9 cellular contexts compared by ENCODE assay signal in genomic region chr7:144437370-144438191, GRCh38. TPM values are rescaled to one million over a fixed set of nuclear protein-coding genes. Genes with fewer than 3 reads are reported as not detected.
A peak's percentile ranks its signal among the peaks of the same experiment; 100 is the strongest.
DNase-seq lines count a peak whose midpoint lies in the region; ATAC-seq and TF ChIP-seq lines count a peak whose summit lies in the region.
"Had no signal": no experiment of that assay in that cellular context is flagged by ENCODE, and none has a peak within 500 bp of the region (broad histone marks: within the 10 kb centered on the region; RNA-seq: fewer than 3 reads in every experiment).

No MANE protein-coding gene starts in this region.

- in situ Hi-C loops in GM13977 (cut with MboI; ENCODE audit: low pct_unique_long_range_greater_than_20kb, low sequenced_read_pairs, unreplicated experiment) = no loop called here

- no peak for TF ChIP-seq POLR2A in ovary (IDR thresholded peaks at IDR 0.05)

- intact Hi-C loops in ovary (cut with DNase I) = no loop called here

- TF ChIP-seq CTCF in AG10803 (conservative IDR thresholded peaks at IDR 0.05; ENCODE audit: low read length) (peak; percentile 60), GM13977 (IDR thresholded peaks at IDR 0.05; ENCODE audit: extremely low read depth, insufficient read depth, missing control alignments) (peak; percentile 58), ovary (IDR thresholded peaks at IDR 0.05) (peak in 2 of 3 donors; percentile 52 to 54)

- H3K36me3 ChIP-seq in ovary = no peaks in the 10 kb centered on the region

- DNase-seq in AG10803 (ENCODE audit: low read depth) = peak; percentile 60
- DNase-seq in GM13977 (ENCODE audit: low spot score) = peak; percentile 47
- DNase-seq in NCI-H526 (lab: John Stamatoyannopoulos, UW) = peak; percentile 35 to 88
- DNase-seq in activated CD8-positive, alpha-beta memory T cell treated with anti-CD3 and anti-CD28 coated beads, Interleukin-2, amount 50 U/mL, for 24 hours (ENCODE audit: extremely low read depth) = peak; percentile 14
- DNase-seq in fibroblast of the conjunctiva (ENCODE audit: low read depth) = peak; percentile 54
- peak; percentile 20 to 69 (median 37) for DNase-seq in ovary
- DNase-seq in NK-92 (lab: John Stamatoyannopoulos, UW; ENCODE audit: unreplicated experiment) = no peak

- TF ChIP-seq EP300 in ovary (IDR thresholded peaks at IDR 0.05) = no peak

- no peaks in the 10 kb centered on the region for H3K4me1 ChIP-seq in ovary (ENCODE audit: insufficient read depth)

- H3K27ac ChIP-seq in ovary = no peak overlapping the region

- H3K27me3 ChIP-seq in ovary = no peaks in the 10 kb centered on the region

- no peaks in the 10 kb centered on the region for H3K9me3 ChIP-seq in ovary

- ATAC-seq in HG02938 (IDR thresholded peaks at IDR 0.05; ENCODE audit: unreplicated experiment) = peak; percentile 68

- H3K4me3 ChIP-seq in AG10803 (ENCODE audit: low read length) (no peak overlapping the region), ovary (no peak overlapping the region)

- WGBS in ovary, 3 donors = 71 to 81% (median 72%) methylated on average over 4 of the region's 4 CpGs

RNA-seq across cellular contexts. Expression of gene NOBOX, which starts 34.1 kb away (rescaled TPM):
- not detected for total RNA-seq in ovary
- polyA plus RNA-seq in ovary = under 1 TPM in 1 of 2 donors, not detected in 1; 0.36 TPM
- polyA plus RNA-seq: IgD-negative memory B cell had no signal
